7 cellular contexts compared by ENCODE assay signal in genomic region chr1:207942340-207942741, GRCh38. TPM values are rescaled to one million over a fixed set of nuclear protein-coding genes. Genes with fewer than 3 reads are reported as not detected.
DNase-seq lines count a peak whose midpoint lies in the region; ATAC-seq lines count a peak whose summit lies in the region.
"Not testable (repeated sequence)": the region's sequence is repeated elsewhere in the genome, so short reads cannot be mapped to it uniquely, and the experiment has no call there.

No MANE protein-coding gene starts in this region.

- not testable (repeated sequence) for H3K36me3 Mint-ChIP-seq in stimulated activated memory B cell treated with anti-CD40 and anti-IgM and Interleukin-4, amounts not matched to agents 10 μg/mL and 1 μg/mL and 100 μg/mL, for 72 hours

- H3K9me3 Mint-ChIP-seq in stimulated activated memory B cell treated with anti-CD40 and anti-IgM and Interleukin-4, amounts not matched to agents 10 μg/mL and 1 μg/mL and 100 μg/mL, for 72 hours: not testable (repeated sequence)

- not testable (repeated sequence) for H3K4me3 ChIP-seq in muscle layer of duodenum (ENCODE audit: low read depth in 1 of 2, low read length in 2 of 2)

- peaks cover 11% of the 10 kb centered on the region for H3K4me1 Mint-ChIP-seq in stimulated activated memory B cell treated with anti-CD40 and anti-IgM and Interleukin-4, amounts not matched to agents 10 μg/mL and 1 μg/mL and 100 μg/mL, for 72 hours

- intact Hi-C loops in left cardiac atrium (cut with DNase I): not testable (repeated sequence)

- ATAC-seq in GM18867 (IDR thresholded peaks at IDR 0.05; ENCODE audit: unreplicated experiment): peak; percentile 60
- peak; percentile 53 for ATAC-seq in HG03354 (IDR thresholded peaks at IDR 0.05; ENCODE audit: poor library complexity, severe bottlenecking, unreplicated experiment)
- ATAC-seq in left cardiac atrium: peak; percentile 33 to 53
- peak; percentile 86 for ATAC-seq in stimulated activated memory B cell treated with anti-CD40 and anti-IgM and Interleukin-4, amounts not matched to agents 10 μg/mL and 1 μg/mL and 100 μg/mL, for 72 hours

- H3K9me3 ChIP-seq in muscle layer of duodenum (ENCODE audit: control insufficient read depth in 1 of 2, low read length in 2 of 2): not testable (repeated sequence)

- not testable (repeated sequence) for H3K27me3 ChIP-seq in muscle layer of duodenum (ENCODE audit: low read depth, low read length)

- H3K4me3 Mint-ChIP-seq in stimulated activated memory B cell treated with anti-CD40 and anti-IgM and Interleukin-4, amounts not matched to agents 10 μg/mL and 1 μg/mL and 100 μg/mL, for 72 hours: peak overlapping the region; percentile 75

- H3K27me3 Mint-ChIP-seq in stimulated activated memory B cell treated with anti-CD40 and anti-IgM and Interleukin-4, amounts not matched to agents 10 μg/mL and 1 μg/mL and 100 μg/mL, for 72 hours: peaks cover 22% of the 10 kb centered on the region

- H3K36me3 ChIP-seq in muscle layer of duodenum (ENCODE audit: control insufficient read depth in 1 of 2, insufficient read depth in 2 of 2, low read length in 2 of 2): not testable (repeated sequence)

- H3K27ac ChIP-seq in muscle layer of duodenum (ENCODE audit: low read length): peak overlapping the region; percentile 71

- not testable (repeated sequence) for H3K4me1 ChIP-seq in muscle layer of duodenum (ENCODE audit: control insufficient read depth in 1 of 2, insufficient read depth in 2 of 2, low read length in 2 of 2)

- DNase-seq in RPMI7951 (ENCODE audit: low read depth): peak; percentile 30
- peak; percentile 71 for DNase-seq in dermis blood vessel endothelial cell
- not testable (repeated sequence) for DNase-seq in left cardiac atrium

- peak overlapping the region; percentile 82 for H3K27ac Mint-ChIP-seq in stimulated activated memory B cell treated with anti-CD40 and anti-IgM and Interleukin-4, amounts not matched to agents 10 μg/mL and 1 μg/mL and 100 μg/mL, for 72 hours

RNA-seq across cellular contexts. Expression of gene CD34, which starts 31.4 kb away (rescaled TPM):
- 0.29 and 0.96 TPM in 2 replicates for total RNA-seq in RPMI7951 (2014; rRNA removed; shearing (Covaris generic))
- total RNA-seq in dermis blood vessel endothelial cell (62.4 and 126 TPM in 2 replicates), left cardiac atrium (100 to 1,000 TPM; 101 to 115 TPM)

Comparison
In these comparisons a context has a peak if more than half of its experiments do, and no peak if none do; other contexts are left out.
1. RNA of gene CD34, which starts 31.4 kb away (total RNA-seq): 62.4 to 126 TPM in dermis blood vessel endothelial cell and 101 to 115 TPM in left cardiac atrium; 0.29 to 0.96 TPM in RPMI7951; every median in the first group is over 10 times any median in the second.
2. Peak in every context shown above with its lines, with median percentiles within 50 percentile points of each other: ATAC-seq.